8 cellular contexts compared by ENCODE assay signal in the genomic region with DNA sequence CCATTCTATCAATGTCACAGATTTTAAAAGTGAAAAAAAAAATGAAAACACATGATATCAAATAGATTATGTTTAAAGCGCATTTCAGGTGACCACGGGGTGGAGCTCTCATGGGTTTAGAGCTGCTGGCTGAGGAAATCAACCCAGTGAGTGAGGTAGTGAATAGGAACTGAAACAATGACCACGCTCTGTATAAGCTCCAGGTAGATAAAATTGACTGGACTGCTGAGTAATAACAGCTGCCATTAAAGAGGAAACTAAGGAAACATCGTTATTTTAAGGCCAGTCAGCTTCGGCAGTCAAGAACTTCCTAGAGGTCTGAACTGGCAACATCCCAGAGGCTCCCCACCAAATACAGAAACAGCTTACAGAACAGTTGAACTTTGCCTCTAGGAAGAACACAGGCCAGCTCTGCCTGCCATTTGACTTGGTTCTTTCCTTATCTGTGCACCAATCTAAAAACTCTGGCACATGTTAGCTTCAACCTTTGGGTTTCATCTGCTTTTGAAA.
DNase-seq lines count a peak whose midpoint lies in the region; ATAC-seq and TF ChIP-seq lines count a peak whose summit lies in the region.

No MANE protein-coding gene starts in this region.

- no peaks in the 10 kb centered on the region for H3K27me3 Mint-ChIP-seq in activated CD8-positive, alpha-beta T cell treated with anti-CD3 and anti-CD28 coated beads, Interleukin-2, amount 10 ng/mL, durations not matched to agents 7 days and 5 days (ENCODE audit: low read depth)
- no peaks in the 10 kb centered on the region for H3K27me3 Mint-ChIP-seq in type B pancreatic cell

- POLR2A ChIA-PET in activated CD8-positive, alpha-beta T cell treated with anti-CD3 and anti-CD28 coated beads, Interleukin-2, amount 10 ng/mL, durations not matched to agents 7 days and 5 days (lab: Charles Lee), result no interaction called here

- H3K9me3 Mint-ChIP-seq in activated CD8-positive, alpha-beta T cell treated with anti-CD3 and anti-CD28 coated beads, Interleukin-2, amount 10 ng/mL, durations not matched to agents 7 days and 5 days (ENCODE audit: insufficient read depth), result no peaks in the 10 kb centered on the region
- H3K9me3 Mint-ChIP-seq in type B pancreatic cell, result no peaks in the 10 kb centered on the region

- no peaks in the 10 kb centered on the region for H3K36me3 Mint-ChIP-seq in activated CD8-positive, alpha-beta T cell treated with anti-CD3 and anti-CD28 coated beads, Interleukin-2, amount 10 ng/mL, durations not matched to agents 7 days and 5 days (ENCODE audit: low read depth)
- H3K36me3 Mint-ChIP-seq in type B pancreatic cell, result no peaks in the 10 kb centered on the region

- no peak overlapping the region for H3K4me3 ChIP-seq in NB4 (ENCODE audit: low read depth, low read length)

- peak; percentile 100 for ATAC-seq in GM18517 (IDR thresholded peaks at IDR 0.05; ENCODE audit: unreplicated experiment)
- ATAC-seq in HG02763 (IDR thresholded peaks at IDR 0.05; ENCODE audit: unreplicated experiment), result peak; percentile 100
- peak; percentile 51 for ATAC-seq in activated CD8-positive, alpha-beta T cell treated with anti-CD3 and anti-CD28 coated beads, Interleukin-2, amount 10 ng/mL, durations not matched to agents 7 days and 5 days

- no peak overlapping the region for H3K27ac Mint-ChIP-seq in activated CD8-positive, alpha-beta T cell treated with anti-CD3 and anti-CD28 coated beads, Interleukin-2, amount 10 ng/mL, durations not matched to agents 7 days and 5 days
- H3K27ac Mint-ChIP-seq in type B pancreatic cell, result no peak overlapping the region

- peak; percentile 43 for TF ChIP-seq CTCF in NB4 (IDR thresholded peaks at IDR 0.05; ENCODE audit: low read depth, low read length)
- peak; percentile 68 for TF ChIP-seq CTCF in type B pancreatic cell (conservative IDR thresholded peaks at IDR 0.05)

- H3K4me1 Mint-ChIP-seq in activated CD8-positive, alpha-beta T cell treated with anti-CD3 and anti-CD28 coated beads, Interleukin-2, amount 10 ng/mL, durations not matched to agents 7 days and 5 days (ENCODE audit: low read depth), result no peaks in the 10 kb centered on the region
- H3K4me1 Mint-ChIP-seq in type B pancreatic cell (ENCODE audit: unreplicated experiment), result peaks cover 5% of the 10 kb centered on the region

- TF ChIP-seq POLR2A in NB4 (IDR thresholded peaks at IDR 0.05; ENCODE audit: extremely low read depth, insufficient read length), result no peak

- CTCF ChIA-PET in activated CD8-positive, alpha-beta T cell treated with anti-CD3 and anti-CD28 coated beads, Interleukin-2, amount 10 ng/mL, durations not matched to agents 7 days and 5 days (lab: Charles Lee), result interaction anchor here (0.6 to 2.1 kb wide), 7 partner anchors 10 to 408 kb away, joined by 3 to 19 read pairs (median 3); no protein-coding TSS in a partner anchor

- DNase-seq in COLO668 (lab: John Stamatoyannopoulos, UW; ENCODE audit: unreplicated experiment) (peak; percentile 15), NB4 (ENCODE audit: low read depth) (peak; percentile 44), iPS-NIHi7 (ENCODE audit: extremely low spot score) (peak; percentile 49), type B pancreatic cell (ENCODE audit: extremely low spot score, unreplicated experiment) (no peak), 8988T (no peak)
- peak; percentile 37 for DNase-seq in activated CD8-positive, alpha-beta T cell treated with anti-CD3 and anti-CD28 coated beads, Interleukin-2, amount 10 ng/mL, durations not matched to agents 7 days and 5 days

- no peak overlapping the region for H3K4me3 Mint-ChIP-seq in activated CD8-positive, alpha-beta T cell treated with anti-CD3 and anti-CD28 coated beads, Interleukin-2, amount 10 ng/mL, durations not matched to agents 7 days and 5 days
- H3K4me3 Mint-ChIP-seq in type B pancreatic cell, result no peak overlapping the region

Comparison
In these comparisons a context has a peak if more than half of its experiments do, and no peak if none do; other contexts are left out.
1. DNase-seq: peak in COLO668 (single experiment), NB4 (single experiment), activated CD8-positive, alpha-beta T cell treated with anti-CD3 and anti-CD28 coated beads, Interleukin-2, amount 10 ng/mL, durations not matched to agents 7 days and 5 days (single experiment) and iPS-NIHi7 (single experiment); none in type B pancreatic cell (single experiment) and 8988T (single experiment).
2. Peak in every context shown above with its lines, with median percentiles within 50 percentile points of each other: ATAC-seq.